11 cellular contexts compared by ENCODE assay signal in genomic region chr11:111793863-111794262, GRCh38. TPM values are rescaled to one million over a fixed set of nuclear protein-coding genes. Genes with fewer than 3 reads are reported as not detected.
DNase-seq lines count a peak whose midpoint lies in the region; ATAC-seq and TF ChIP-seq lines count a peak whose summit lies in the region.
"Had no signal": no experiment of that assay in that cellular context is flagged by ENCODE, and none has a peak within 500 bp of the region (broad histone marks: within the 10 kb centered on the region; RNA-seq: fewer than 3 reads in every experiment).

No MANE protein-coding gene starts in this region.

- TF ChIP-seq POLR2A in body of pancreas (IDR thresholded peaks at IDR 0.05) = no peak

- no peak overlapping the region for H3K27ac Mint-ChIP-seq in activated T-cell treated with anti-CD3 and anti-CD28 coated beads, Interleukin-2, amount 50 U/mL, for 24 hours
- H3K27ac Mint-ChIP-seq: activated naive CD4-positive, alpha-beta T cell treated with anti-CD3 and anti-CD28 coated beads, Interleukin-2, amount 50 U/mL, for 24 hours had no signal

- no peak overlapping the region for H3K27ac ChIP-seq in body of pancreas

- intact Hi-C loops in sciatic nerve (cut with DNase I) = no loop called here
- intact Hi-C loops in body of pancreas (cut with DNase I) = no loop called here

- CTCF ChIA-PET in HEK293T (lab: Yijun Ruan, JAX) = no interaction called here

- H3K4me3 ChIP-seq in foreskin fibroblast (ENCODE audit: low read depth in 1 of 2, low read length in 2 of 2) = no peak overlapping the region
- H3K4me3 ChIP-seq in body of pancreas = no peak overlapping the region

- WGBS in body of pancreas, 2 donors = 81 to 88% methylated on average over 5 of the region's 5 CpGs

- TF ChIP-seq CTCF in foreskin fibroblast (IDR thresholded peaks at IDR 0.05; ENCODE audit: low read depth, low read length) (no peak), body of pancreas (IDR thresholded peaks at IDR 0.05) (no peak)

- H3K4me1 ChIP-seq in body of pancreas = peaks cover 19% of the 10 kb centered on the region

- peaks cover 55% of the 10 kb centered on the region for H3K36me3 Mint-ChIP-seq in activated T-cell treated with anti-CD3 and anti-CD28 coated beads, Interleukin-2, amount 50 U/mL, for 24 hours (ENCODE audit: low read depth)

- POLR2A ChIA-PET in HEK293T (lab: Yijun Ruan, JAX) = interaction anchor here (0.9 kb wide), 1 partner anchor 41 kb away, joined by 3 read pairs; no protein-coding TSS in a partner anchor

- peaks cover 4% of the 10 kb centered on the region for H3K4me1 Mint-ChIP-seq in activated T-cell treated with anti-CD3 and anti-CD28 coated beads, Interleukin-2, amount 50 U/mL, for 24 hours (ENCODE audit: low read depth)

- peak; percentile 92 for ATAC-seq in SK-N-SH treated with all-trans-retinoic acid at 6 μM for 48 hours
- peak; percentile 30 for ATAC-seq in sciatic nerve
- ATAC-seq in body of pancreas = no peak
- ATAC-seq: stimulated activated naive CD8-positive, alpha-beta T cell treated with anti-CD3 and anti-CD28 coated beads, Interleukin-15, Interleukin-2, amounts not matched to agents 100 U/mL and 50 U/mL, for 24 hours had no signal

- peaks cover 2% of the 10 kb centered on the region for H3K9me3 Mint-ChIP-seq in activated T-cell treated with anti-CD3 and anti-CD28 coated beads, Interleukin-2, amount 50 U/mL, for 24 hours
- H3K9me3 Mint-ChIP-seq: activated naive CD4-positive, alpha-beta T cell treated with anti-CD3 and anti-CD28 coated beads, Interleukin-2, amount 50 U/mL, for 24 hours had no signal

- H3K27me3 ChIP-seq in body of pancreas = no peaks in the 10 kb centered on the region

- H3K4me3 Mint-ChIP-seq in activated T-cell treated with anti-CD3 and anti-CD28 coated beads, Interleukin-2, amount 50 U/mL, for 24 hours = no peak overlapping the region
- H3K4me3 Mint-ChIP-seq: activated naive CD4-positive, alpha-beta T cell treated with anti-CD3 and anti-CD28 coated beads, Interleukin-2, amount 50 U/mL, for 24 hours had no signal

- no peaks in the 10 kb centered on the region for H3K27me3 Mint-ChIP-seq in activated T-cell treated with anti-CD3 and anti-CD28 coated beads, Interleukin-2, amount 50 U/mL, for 24 hours
- H3K27me3 Mint-ChIP-seq: activated naive CD4-positive, alpha-beta T cell treated with anti-CD3 and anti-CD28 coated beads, Interleukin-2, amount 50 U/mL, for 24 hours had no signal

- DNase-seq in HEK293T (ENCODE audit: extremely low spot score) (peak; percentile 15), foreskin fibroblast (peak; percentile 79 to 85), sciatic nerve (ENCODE audit: low spot score) (no peak), CD1c-positive myeloid dendritic cell (ENCODE audit: extremely low spot score) (no peak), body of pancreas (no peak)
- DNase-seq in activated T-cell treated with anti-CD3 and anti-CD28 coated beads, Interleukin-2, amount 50 U/mL, for 24 hours = no peak
- DNase-seq: activated CD4-positive, alpha-beta T cell treated with anti-CD3 and anti-CD28 coated beads, Interleukin-2, amount 50 U/mL, for 1 hour; SIG-M5; stimulated activated naive CD8-positive, alpha-beta T cell treated with anti-CD3 and anti-CD28 coated beads, Interleukin-15, Interleukin-2, amounts not matched to agents 100 U/mL and 50 U/mL, for 24 hours had no signal

- H3K9me3 ChIP-seq in body of pancreas = no peaks in the 10 kb centered on the region

- no peaks in the 10 kb centered on the region for H3K36me3 ChIP-seq in body of pancreas (replicated peaks in 1 of 2; ENCODE audit: insufficient read depth in 1 of 2, low read depth in 2 of 2)

TF ChIP-seq in HEK293T, 16 proteins besides CTCF, POLR2A, EP300 and RAD21:
- TF ChIP-seq L3MBTL2 (conservative IDR thresholded peaks at IDR 0.05) (no peak), SUZ12 (IDR thresholded peaks at IDR 0.05) (no peak), SP1 (IDR thresholded peaks at IDR 0.05) (no peak)

TF ChIP-seq in SK-N-SH treated with all-trans-retinoic acid at 6 μM for 48 hours, 23 proteins besides CTCF, POLR2A, EP300 and RAD21 (continues in another document):
- TF ChIP-seq GLIS3 (CRISPR knock-in tag; IDR thresholded peaks at IDR 0.05) (peak; percentile 75), ZNF565 (CRISPR knock-in tag; conservative IDR thresholded peaks at IDR 0.05; ENCODE audit: low read depth) (no peak), ZC3H10 (CRISPR knock-in tag; IDR thresholded peaks at IDR 0.05) (peak; percentile 97), ESRRG (CRISPR knock-in tag; IDR thresholded peaks at IDR 0.05) (0 out of 2 replicates have a peak, but pooled peaks have one; percentile 67), ARNTL (CRISPR knock-in tag; IDR thresholded peaks at IDR 0.05; ENCODE audit: borderline replicate concordance, low read depth) (no peak), CSDC2 (CRISPR knock-in tag; IDR thresholded peaks at IDR 0.05) (peak; percentile 75; the same call in 1 of the 2 replicates), SNAI2 (CRISPR knock-in tag; IDR thresholded peaks at IDR 0.05) (peak; percentile 87; the same call in 1 of the 2 replicates), ZNF70 (CRISPR knock-in tag; IDR thresholded peaks at IDR 0.05) (peak; percentile 62), TCF4 (CRISPR knock-in tag; IDR thresholded peaks at IDR 0.05; ENCODE audit: borderline replicate concordance) (peak; percentile 91), ZFP3 (CRISPR knock-in tag; IDR thresholded peaks at IDR 0.05) (peak; percentile 88), OSR1 (CRISPR knock-in tag; IDR thresholded peaks at IDR 0.05) (no peak), BACH2 (CRISPR knock-in tag; IDR thresholded peaks at IDR 0.05; ENCODE audit: borderline replicate concordance) (peak; percentile 49; the same call in 1 of the 2 replicates), ZNF8 (CRISPR knock-in tag; IDR thresholded peaks at IDR 0.05) (peak; percentile 35; the same call in 1 of the 2 replicates), POU6F1 (CRISPR knock-in tag; IDR thresholded peaks at IDR 0.05; ENCODE audit: borderline replicate concordance, low read depth) (0 out of 2 replicates have a peak, but pooled peaks have one; percentile 20), TSHZ2 (CRISPR knock-in tag; IDR thresholded peaks at IDR 0.05) (peak; percentile 94; the same call in 1 of the 2 replicates), PATZ1 (CRISPR knock-in tag; IDR thresholded peaks at IDR 0.05; ENCODE audit: borderline replicate concordance) (peak; percentile 88), TOX (CRISPR knock-in tag; IDR thresholded peaks at IDR 0.05; ENCODE audit: borderline replicate concordance) (peak; percentile 97; the same call in 1 of the 2 replicates), ISL1 (CRISPR knock-in tag; IDR thresholded peaks at IDR 0.05) (peak; percentile 93), ZFP30 (CRISPR knock-in tag; IDR thresholded peaks at IDR 0.05) (no peak), PPARA (CRISPR knock-in tag; IDR thresholded peaks at IDR 0.05; ENCODE audit: borderline replicate concordance) (no peak)

RNA-seq across cellular contexts. Expression of gene PPP2R1B, which starts 27.7 kb away (rescaled TPM):
- 37.7 TPM for total RNA-seq in sciatic nerve
- 10 to 100 TPM; 24.7 to 41.5 TPM for total RNA-seq in body of pancreas

Comparison
In these comparisons a context has a peak if more than half of its experiments do, and no peak if none do; other contexts are left out.
1. DNase-seq: peak in HEK293T (single experiment) and foreskin fibroblast (2 of 2); none in sciatic nerve (single experiment), CD1c-positive myeloid dendritic cell (single experiment), activated T-cell treated with anti-CD3 and anti-CD28 coated beads, Interleukin-2, amount 50 U/mL, for 24 hours (single experiment) and body of pancreas (0 of 4).